8 cellular contexts compared by ENCODE assay signal in the genomic region with DNA sequence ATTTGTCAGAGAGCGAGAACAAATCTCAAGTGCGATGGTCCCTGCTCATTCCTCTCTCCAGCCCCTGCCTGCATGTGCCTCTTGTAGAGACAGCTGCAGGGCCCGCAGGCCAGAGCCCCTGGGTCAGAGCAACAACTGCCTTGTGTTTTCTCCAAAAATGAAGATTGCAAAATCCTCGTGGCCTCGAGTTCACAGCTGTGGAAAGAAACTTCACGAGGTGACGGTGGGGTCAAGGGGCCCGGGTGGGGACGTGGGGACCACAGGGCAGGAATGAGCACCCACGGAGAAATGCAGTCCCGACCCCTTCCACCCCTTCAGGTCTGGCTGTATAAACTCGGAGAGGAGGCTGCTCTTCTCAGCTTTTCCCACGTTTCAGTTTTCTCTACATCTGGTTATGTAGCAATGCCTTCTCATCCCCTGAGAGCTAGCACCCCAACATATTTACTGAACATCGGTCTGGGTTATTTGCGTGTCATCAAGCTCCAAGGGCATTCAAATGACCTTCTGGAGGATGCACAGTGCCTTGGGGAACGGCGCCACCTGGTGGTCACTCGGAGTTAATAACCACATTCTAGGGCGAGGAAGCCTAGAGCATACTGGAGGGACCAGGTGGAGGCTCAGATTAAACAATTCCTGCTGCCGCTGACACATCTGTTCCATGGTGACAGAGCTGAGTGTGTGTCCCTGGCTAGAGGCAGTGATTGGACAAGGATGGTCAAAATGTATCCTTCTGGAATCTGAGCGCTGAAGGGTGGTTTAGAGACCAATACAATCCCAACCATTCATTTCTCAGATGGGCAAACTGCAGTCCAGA.
A peak's percentile ranks its signal among the peaks of the same experiment; 100 is the strongest.
DNase-seq lines count a peak whose midpoint lies in the region; ATAC-seq and TF ChIP-seq lines count a peak whose summit lies in the region.

No MANE protein-coding gene starts in this region.

- H3K4me3 Mint-ChIP-seq in activated T-helper 17 cell treated with anti-CD3 and anti-CD28 coated beads, Interleukin-2, amount 50 U/mL, for 72 hours, result no peak overlapping the region

- DNase-seq in Jurkat, Clone E6-1 (ENCODE audit: low read depth, low spot score), result peak; percentile 65
- peak; percentile 77 for DNase-seq in RKO (ENCODE audit: low spot score)
- DNase-seq in foreskin keratinocyte, result peak in 1 of 2 donors; percentile 34
- DNase-seq in nucleus accumbens (lab: John Stamatoyannopoulos, UW), result peak in 53 of 56 donors; percentile 5 to 91 (median 64)
- peak; percentile 84 for DNase-seq in testis

- no peaks in the 10 kb centered on the region for H3F3A ChIP-seq in DOHH2 (ENCODE audit: control insufficient read depth, insufficient read depth)

- intact Hi-C loops in testis (cut with DNase I; ENCODE audit: low total_unique reads), result loop anchor here (5.0 kb wide), 1 partner anchor 145 kb away; no protein-coding TSS in a partner anchor

- H3K27ac ChIP-seq in DOHH2 (ENCODE audit: low read depth, low read length) (no peak overlapping the region), foreskin keratinocyte (no peak overlapping the region), testis (no peak overlapping the region)

- no peaks in the 10 kb centered on the region for H3K27me3 Mint-ChIP-seq in activated T-helper 17 cell treated with anti-CD3 and anti-CD28 coated beads, Interleukin-2, amount 50 U/mL, for 72 hours

- H3K36me3 ChIP-seq in DOHH2 (ENCODE audit: control insufficient read depth, low read length) (no peaks in the 10 kb centered on the region), testis (ENCODE audit: low read depth, missing control alignments) (no peaks in the 10 kb centered on the region)

- no peaks in the 10 kb centered on the region for H3K9me2 ChIP-seq in DOHH2 (replicated peaks; ENCODE audit: control insufficient read depth, low read length)

- TF ChIP-seq POLR2A in testis (IDR thresholded peaks at IDR 0.05), result no peak

- no peaks in the 10 kb centered on the region for H3K36me3 Mint-ChIP-seq in activated T-helper 17 cell treated with anti-CD3 and anti-CD28 coated beads, Interleukin-2, amount 50 U/mL, for 72 hours (ENCODE audit: low read depth)

- H3K27me3 ChIP-seq in DOHH2 (ENCODE audit: control insufficient read depth, low read length) (no peaks in the 10 kb centered on the region), foreskin keratinocyte (no peaks in the 10 kb centered on the region), testis (no peaks in the 10 kb centered on the region)

- H3K4me1 Mint-ChIP-seq in activated T-helper 17 cell treated with anti-CD3 and anti-CD28 coated beads, Interleukin-2, amount 50 U/mL, for 72 hours, result no peaks in the 10 kb centered on the region

- H3K4me3 ChIP-seq in DOHH2 (ENCODE audit: low read length) (no peak overlapping the region), testis (no peak overlapping the region)
- H3K4me3 ChIP-seq in Jurkat, Clone E6-1 (ENCODE audit: low read length), result no peak overlapping the region

- H3K9me3 ChIP-seq in DOHH2 (ENCODE audit: control insufficient read depth, insufficient read depth, low read length) (no peaks in the 10 kb centered on the region), testis (no peaks in the 10 kb centered on the region)

- no peaks in the 10 kb centered on the region for H3K9me3 Mint-ChIP-seq in activated T-helper 17 cell treated with anti-CD3 and anti-CD28 coated beads, Interleukin-2, amount 50 U/mL, for 72 hours

- no peak overlapping the region for H3K27ac Mint-ChIP-seq in activated T-helper 17 cell treated with anti-CD3 and anti-CD28 coated beads, Interleukin-2, amount 50 U/mL, for 72 hours

- peak; percentile 96 for ATAC-seq in GM21576 (IDR thresholded peaks at IDR 0.05; ENCODE audit: unreplicated experiment)
- peak; percentile 74 for ATAC-seq in activated T-helper 17 cell treated with anti-CD3 and anti-CD28 coated beads, Interleukin-2, amount 50 U/mL, for 72 hours (replicated peaks)
- peak; percentile 89 for ATAC-seq in foreskin keratinocyte

- TF ChIP-seq CTCF in DOHH2 (IDR thresholded peaks at IDR 0.05; ENCODE audit: low read depth, low read length, poor library complexity, severe bottlenecking), result peak; percentile 87
- peak; percentile 87 for TF ChIP-seq CTCF in foreskin keratinocyte (conservative IDR thresholded peaks at IDR 0.05)
- peak; percentile 93 for TF ChIP-seq CTCF in testis (IDR thresholded peaks at IDR 0.05)

- H3K79me2 ChIP-seq in DOHH2 (ENCODE audit: control insufficient read depth, low read length), result no peaks in the 10 kb centered on the region

- H4K20me1 ChIP-seq in DOHH2 (ENCODE audit: control insufficient read depth, insufficient read depth, low read depth, low read length), result no peaks in the 10 kb centered on the region

- 0 out of 2 replicates have a peak overlapping the region, but pooled peaks have one; percentile 22 for H3K4me2 ChIP-seq in DOHH2 (ENCODE audit: low read length)

- H3K4me1 ChIP-seq in DOHH2 (ENCODE audit: control insufficient read depth, low read length), result peaks cover 8% of the 10 kb centered on the region
- no peaks in the 10 kb centered on the region for H3K4me1 ChIP-seq in foreskin keratinocyte
- peaks cover 5% of the 10 kb centered on the region for H3K4me1 ChIP-seq in testis

- 21 to 24% methylated on average over 21 of the region's 21 CpGs for WGBS in testis, 2 donors
